ENCODE assay signal across 9 cellular contexts in genomic region chr20:42530855-42531674, GRCh38.
DNase-seq lines count a peak whose midpoint lies in the region; ATAC-seq and TF ChIP-seq lines count a peak whose summit lies in the region.
"Had no signal": no experiment of that assay in that cellular context is flagged by ENCODE, and none has a peak within 500 bp of the region (broad histone marks: within the 10 kb centered on the region; RNA-seq: fewer than 3 reads in every experiment).

No MANE protein-coding gene starts in this region.

- H3K79me2 ChIP-seq in hepatocyte, result no peaks in the 10 kb centered on the region

- H3K4me1 Mint-ChIP-seq in stimulated activated memory B cell treated with anti-CD40 and anti-IgM and Interleukin-4, amounts not matched to agents 10 μg/mL and 1 μg/mL and 100 μg/mL, for 72 hours, result no peaks in the 10 kb centered on the region

- no peaks in the 10 kb centered on the region for H3K36me3 Mint-ChIP-seq in stimulated activated memory B cell treated with anti-CD40 and anti-IgM and Interleukin-4, amounts not matched to agents 10 μg/mL and 1 μg/mL and 100 μg/mL, for 72 hours

- H3K4me1 ChIP-seq in Peyer's patch (no peaks in the 10 kb centered on the region), hepatocyte (ENCODE audit: insufficient read depth) (no peaks in the 10 kb centered on the region), vagina (no peaks in the 10 kb centered on the region)

- 62% methylated on average over 10 of the region's 10 CpGs for WGBS in hepatocyte (ENCODE audit: low lambda C conversion rate, missing lambda C conversion rate)

- ATAC-seq in HG02938 (IDR thresholded peaks at IDR 0.05; ENCODE audit: unreplicated experiment) (peak; percentile 13), HG03342 (IDR thresholded peaks at IDR 0.05; ENCODE audit: unreplicated experiment) (no peak), GM19455 (IDR thresholded peaks at IDR 0.05; ENCODE audit: unreplicated experiment) (no peak)
- ATAC-seq in stimulated activated memory B cell treated with anti-CD40 and anti-IgM and Interleukin-4, amounts not matched to agents 10 μg/mL and 1 μg/mL and 100 μg/mL, for 72 hours, result no peak

- H3K4me2 ChIP-seq in hepatocyte, result no peak overlapping the region

- no peaks in the 10 kb centered on the region for H3K27me3 Mint-ChIP-seq in stimulated activated memory B cell treated with anti-CD40 and anti-IgM and Interleukin-4, amounts not matched to agents 10 μg/mL and 1 μg/mL and 100 μg/mL, for 72 hours

- peak; percentile 60 for DNase-seq in D341Med (ENCODE audit: low spot score)
- DNase-seq in Peyer's patch, result no peak
- peak; percentile 54 for DNase-seq in hepatocyte (ENCODE audit: low spot score)
- DNase-seq in vagina (ENCODE audit: extremely low spot score in 2 of 2), result no peak

- H3K27me3 ChIP-seq in Peyer's patch, result no peaks in the 10 kb centered on the region
- peaks cover 4% of the 10 kb centered on the region for H3K27me3 ChIP-seq in hepatocyte
- no peaks in the 10 kb centered on the region for H3K27me3 ChIP-seq in vagina

- no peaks in the 10 kb centered on the region for H3K9me2 ChIP-seq in hepatocyte (replicated peaks; ENCODE audit: insufficient read depth)

- no peak overlapping the region for H3K27ac Mint-ChIP-seq in stimulated activated memory B cell treated with anti-CD40 and anti-IgM and Interleukin-4, amounts not matched to agents 10 μg/mL and 1 μg/mL and 100 μg/mL, for 72 hours

- H3K9me3 Mint-ChIP-seq in stimulated activated memory B cell treated with anti-CD40 and anti-IgM and Interleukin-4, amounts not matched to agents 10 μg/mL and 1 μg/mL and 100 μg/mL, for 72 hours, result no peaks in the 10 kb centered on the region

- intact Hi-C loops in vagina (cut with DNase I), result no loop called here

- TF ChIP-seq CTCF in Peyer's patch (IDR thresholded peaks at IDR 0.05), result peak in 4 of 6 experiments; percentile 38 to 51 (median 43)
- peak; percentile 67 for TF ChIP-seq CTCF in hepatocyte (IDR thresholded peaks at IDR 0.05; ENCODE audit: poor library complexity)
- peak in 2 of 3 experiments; percentile 44 to 48 for TF ChIP-seq CTCF in vagina (IDR thresholded peaks at IDR 0.05)

- TF ChIP-seq POLR2A in Peyer's patch (IDR thresholded peaks at IDR 0.05), result no peak
- TF ChIP-seq POLR2A in vagina (IDR thresholded peaks at IDR 0.05), result no peak

- H2AFZ ChIP-seq in hepatocyte, result no peak overlapping the region

- H3K27ac ChIP-seq in Peyer's patch, result no peak overlapping the region
- H3K27ac ChIP-seq in hepatocyte, result no peak overlapping the region
- no peak overlapping the region for H3K27ac ChIP-seq in vagina
- H3K27ac ChIP-seq: epithelial cell of prostate had no signal

- H3K36me3 ChIP-seq in Peyer's patch, result no peaks in the 10 kb centered on the region
- no peaks in the 10 kb centered on the region for H3K36me3 ChIP-seq in hepatocyte (replicated peaks; ENCODE audit: insufficient read depth, low read depth)
- H3K36me3 ChIP-seq in vagina, result no peaks in the 10 kb centered on the region

- H3K4me3 ChIP-seq in Peyer's patch (no peak overlapping the region), hepatocyte (no peak overlapping the region), vagina (no peak overlapping the region)

- H3K9me3 ChIP-seq in Peyer's patch (no peaks in the 10 kb centered on the region), hepatocyte (ENCODE audit: low read depth) (no peaks in the 10 kb centered on the region), vagina (no peaks in the 10 kb centered on the region)

- H3K4me3 Mint-ChIP-seq in stimulated activated memory B cell treated with anti-CD40 and anti-IgM and Interleukin-4, amounts not matched to agents 10 μg/mL and 1 μg/mL and 100 μg/mL, for 72 hours, result no peak overlapping the region

- no peaks in the 10 kb centered on the region for H4K20me1 ChIP-seq in hepatocyte (ENCODE audit: insufficient read depth, poor library complexity, severe bottlenecking)

Comparison
In these comparisons a context has a peak if more than half of its experiments do, and no peak if none do; other contexts are left out.
1. DNase-seq: peak in D341Med (single experiment) and hepatocyte (single experiment); none in Peyer's patch (0 of 3) and vagina (0 of 2).
2. Peak in every context shown above with its lines, with median percentiles within 50 percentile points of each other: CTCF ChIP-seq.